In the genomic region with DNA sequence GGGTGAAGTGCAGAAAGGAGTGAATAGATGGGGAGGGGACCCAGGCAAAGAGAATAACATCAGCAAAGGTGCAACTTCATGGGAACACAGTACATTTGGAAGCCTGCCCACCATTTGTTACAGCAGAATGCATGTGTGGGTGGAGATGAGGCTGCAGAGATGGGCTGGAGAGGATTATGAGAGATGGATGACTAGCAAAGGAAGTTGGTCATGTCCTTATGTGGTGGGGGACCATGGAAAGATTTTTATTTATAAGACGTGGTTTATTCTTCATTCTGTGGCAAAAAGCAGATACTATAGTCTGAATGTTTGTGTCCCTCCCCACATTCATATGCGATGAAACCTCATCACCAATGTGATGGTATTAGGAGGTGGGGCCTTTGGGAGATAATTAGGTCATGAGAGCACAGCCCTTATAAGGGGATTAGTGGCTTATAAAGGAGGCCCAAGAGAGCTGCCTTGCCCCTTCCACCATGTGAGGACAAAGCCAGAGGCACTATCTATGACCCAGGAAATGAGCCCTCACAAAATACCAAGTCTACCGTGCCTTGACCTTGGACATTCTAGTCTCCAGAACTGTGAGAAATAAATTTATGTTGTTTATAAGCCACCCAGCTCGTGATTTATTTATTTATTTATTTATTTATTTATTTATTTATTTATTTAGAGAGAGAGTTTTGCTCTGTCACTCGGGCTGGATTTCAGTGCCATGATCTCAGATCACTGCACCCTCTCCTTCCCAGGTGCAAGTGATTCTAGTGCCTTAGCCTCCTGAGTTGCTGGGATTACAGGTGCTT, we compare ENCODE assay signal across 18 cellular contexts.
DNase-seq lines count a peak whose midpoint lies in the region; ATAC-seq, FAIRE-seq and TF ChIP-seq lines count a peak whose summit lies in the region.
"Had no signal": no experiment of that assay in that cellular context is flagged by ENCODE, and none has a peak within 500 bp of the region (broad histone marks: within the 10 kb centered on the region; RNA-seq: fewer than 3 reads in every experiment).

No MANE protein-coding gene starts in this region.

- H3K4me2 ChIP-seq in A549, result peak overlapping the region; percentile 74

- CTCF ChIA-PET in A549 (lab: Yijun Ruan, JAX), result interaction anchor here (0.9 to 2.6 kb wide), 2 partner anchors 18 to 108 kb away, joined by 3 to 10 read pairs; no protein-coding TSS in a partner anchor

- no peak for TF ChIP-seq POLR2A in A549 (IDR thresholded peaks at IDR 0.05; ENCODE audit: low read length)

- H3K36me3 ChIP-seq in RWPE2 (ENCODE audit: low read depth), result no peaks in the 10 kb centered on the region
- no peaks in the 10 kb centered on the region for H3K36me3 ChIP-seq in WERI-Rb-1

- ATAC-seq in A549 (peak in 1 of 2 experiments; percentile 27; a peak in 3 of 6 replicates), RWPE2 (ENCODE audit: low read depth) (no peak)
- ATAC-seq: foreskin keratinocyte, GM12878, sciatic nerve had no signal

- no peak for TF ChIP-seq EP300 in A549 (IDR thresholded peaks at IDR 0.05)

- H3K4me1 ChIP-seq in A549, result peaks cover 98% of the 10 kb centered on the region
- H3K4me1 ChIP-seq in RWPE2 (ENCODE audit: insufficient read depth, poor library complexity, severe bottlenecking), result peaks cover 47% of the 10 kb centered on the region

- POLR2A ChIA-PET in A549 (lab: Yijun Ruan, JAX), result no interaction called here

- H3K27ac ChIP-seq in A549 (peak overlapping the region; percentile 95 to 98), RWPE2 (ENCODE audit: poor library complexity, severe bottlenecking) (peak overlapping the region; percentile 65), WERI-Rb-1 (no peak overlapping the region)
- H3K27ac ChIP-seq: foreskin keratinocyte had no signal

- TF ChIP-seq CTCF in A549 (IDR thresholded peaks at IDR 0.05) (no peak), RWPE2 (IDR thresholded peaks at IDR 0.05; ENCODE audit: poor library complexity, severe bottlenecking) (no peak), WERI-Rb-1 (IDR thresholded peaks at IDR 0.05; ENCODE audit: low read depth, low read length) (no peak)

- H3K9me3 ChIP-seq in A549, result no peaks in the 10 kb centered on the region
- no peaks in the 10 kb centered on the region for H3K9me3 ChIP-seq in RWPE2 (ENCODE audit: severe bottlenecking)
- no peaks in the 10 kb centered on the region for H3K9me3 ChIP-seq in WERI-Rb-1 (ENCODE audit: severe bottlenecking)

- DNase-seq in A549 (ENCODE audit: low read depth in 1 of 2, low spot score in 1 of 2) (peak in 1 of 2 experiments; percentile 81), ELR (ENCODE audit: low read depth) (peak; percentile 93), RWPE2 (ENCODE audit: low spot score) (no peak), kidney tubule cell (ENCODE audit: low spot score) (peak; percentile 47), WERI-Rb-1 (no peak), NCI-H2196 (lab: John Stamatoyannopoulos, UW; ENCODE audit: unreplicated experiment) (no peak), NCI-H524 treated with DMSO at 0.1 percent for 48 hours (lab: John Stamatoyannopoulos, UW) (no peak), NCI-H2081 treated with DMSO at 0.1 percent for 48 hours (lab: John Stamatoyannopoulos, UW) (no peak)
- DNase-seq: activated effector memory CD4-positive, alpha-beta T cell treated with Interleukin-2 at 50 U/mL for 16 hours; AML-193; DMS79 treated with DMSO at 0.1 percent for 48 hours; effector CD4-positive, alpha-beta T cell; foreskin keratinocyte; MM.1S; stimulated activated naive CD4-positive, alpha-beta T cell treated with Interleukin-2 at 50 U/mL for 16 hours had no signal

- TF ChIP-seq RAD21 in A549 (conservative IDR thresholded peaks at IDR 0.05 in 1 of 2, IDR thresholded peaks at IDR 0.05 in 1 of 2), result no peak

- no peak overlapping the region for H3K4me3 ChIP-seq in A549
- H3K4me3 ChIP-seq in RWPE2 (ENCODE audit: severe bottlenecking), result no peak overlapping the region
- H3K4me3 ChIP-seq in WERI-Rb-1 (ENCODE audit: low read depth, low read length), result no peak overlapping the region
- H3K4me3 ChIP-seq: GM12878 had no signal

- 52% methylated on average over 5 of the region's 5 CpGs for WGBS in A549 (ENCODE audit: missing lambda C conversion rate)

- FAIRE-seq in A549 (lab: Jason Lieb, UNC), result no peak
- FAIRE-seq: TTC549 had no signal

- H3K27me3 ChIP-seq in RWPE2 (ENCODE audit: insufficient read depth, poor library complexity, severe bottlenecking) (no peaks in the 10 kb centered on the region), WERI-Rb-1 (ENCODE audit: insufficient read depth, low read depth, severe bottlenecking) (no peaks in the 10 kb centered on the region)
- H3K27me3 ChIP-seq: foreskin keratinocyte had no signal

TF ChIP-seq in A549, 52 proteins besides CTCF, POLR2A, EP300 and RAD21:
- no peak for TF ChIP-seq BCL3 (IDR thresholded peaks at IDR 0.05)
- TF ChIP-seq HOXB13 (CRISPR knock-in tag; IDR thresholded peaks at IDR 0.05; ENCODE audit: low read depth), result peak; percentile 24; the same call in 1 of the 2 replicates
- no peak for TF ChIP-seq FOSL2 (IDR thresholded peaks at IDR 0.05)
- peak; percentile 18; the same call in 1 of the 2 replicates for TF ChIP-seq FOSL2 (CRISPR knock-in tag; IDR thresholded peaks at IDR 0.05)
- TF ChIP-seq, protein P1, sequence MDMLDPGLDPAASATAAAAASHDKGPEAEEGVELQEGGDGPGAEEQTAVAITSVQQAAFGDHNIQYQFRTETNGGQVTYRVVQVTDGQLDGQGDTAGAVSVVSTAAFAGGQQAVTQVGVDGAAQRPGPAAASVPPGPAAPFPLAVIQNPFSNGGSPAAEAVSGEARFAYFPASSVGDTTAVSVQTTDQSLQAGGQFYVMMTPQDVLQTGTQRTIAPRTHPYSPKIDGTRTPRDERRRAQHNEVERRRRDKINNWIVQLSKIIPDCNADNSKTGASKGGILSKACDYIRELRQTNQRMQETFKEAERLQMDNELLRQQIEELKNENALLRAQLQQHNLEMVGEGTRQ (IDR thresholded peaks at IDR 0.05), result no peak
- peak; percentile 27; the same call in 1 of the 2 replicates for TF ChIP-seq ZNF302 (CRISPR knock-in tag; IDR thresholded peaks at IDR 0.05)
- no peak for TF ChIP-seq RNF2 (IDR thresholded peaks at IDR 0.05; ENCODE audit: borderline replicate concordance, low read depth)
- TF ChIP-seq HOXB5 (CRISPR knock-in tag; IDR thresholded peaks at IDR 0.05), result peak; percentile 19; the same call in 1 of the 2 replicates
- TF ChIP-seq ZC3H11A (IDR thresholded peaks at IDR 0.05), result peak; percentile 100
- TF ChIP-seq BHLHE40 (IDR thresholded peaks at IDR 0.05; ENCODE audit: low read depth, low read length), result no peak
- TF ChIP-seq PHF8 (IDR thresholded peaks at IDR 0.05; ENCODE audit: borderline replicate concordance, low read depth), result no peak
- no peak for TF ChIP-seq CBX2 (IDR thresholded peaks at IDR 0.05; ENCODE audit: borderline replicate concordance, low read depth)
- TF ChIP-seq, protein P2, sequence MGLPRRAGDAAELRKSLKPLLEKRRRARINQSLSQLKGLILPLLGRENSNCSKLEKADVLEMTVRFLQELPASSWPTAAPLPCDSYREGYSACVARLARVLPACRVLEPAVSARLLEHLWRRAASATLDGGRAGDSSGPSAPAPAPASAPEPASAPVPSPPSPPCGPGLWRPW (IDR thresholded peaks at IDR 0.05), result no peak
- TF ChIP-seq EHF (CRISPR knock-in tag; IDR thresholded peaks at IDR 0.05), result peak; percentile 51; the same call in 1 of the 2 replicates

Comparison
In these comparisons a context has a peak if more than half of its experiments do, and no peak if none do; other contexts are left out.
1. DNase-seq: peak in ELR (single experiment) and kidney tubule cell (single experiment); none in RWPE2 (single experiment), WERI-Rb-1 (single experiment), NCI-H2196 (single experiment), NCI-H524 treated with DMSO at 0.1 percent for 48 hours (single experiment) and NCI-H2081 treated with DMSO at 0.1 percent for 48 hours (single experiment).